In the genomic region with DNA sequence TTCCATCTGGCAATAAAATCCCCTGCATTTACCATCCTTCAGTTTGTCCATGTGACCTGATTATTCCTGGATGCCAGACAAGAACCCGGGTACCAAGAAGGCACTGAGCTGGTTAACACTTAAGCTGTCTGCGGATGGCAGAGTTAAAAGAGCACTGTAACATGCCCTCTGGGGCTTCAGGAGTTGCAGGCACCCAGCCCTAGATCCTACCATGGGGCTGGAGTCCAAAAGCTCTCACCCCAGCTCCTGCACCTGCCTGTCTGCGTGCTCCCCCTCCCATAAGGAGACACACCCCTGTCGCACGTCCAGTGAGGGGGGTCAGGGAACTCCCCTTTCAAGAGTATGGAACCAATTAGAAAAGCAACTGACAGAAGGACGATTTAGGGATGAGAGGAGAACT, we compare ENCODE assay signal across 15 cellular contexts. TPM values are rescaled to one million over a fixed set of nuclear protein-coding genes. Genes with fewer than 3 reads are reported as not detected.
DNase-seq lines count a peak whose midpoint lies in the region; ATAC-seq and TF ChIP-seq lines count a peak whose summit lies in the region.
"Had no signal": no experiment of that assay in that cellular context is flagged by ENCODE, and none has a peak within 500 bp of the region (broad histone marks: within the 10 kb centered on the region; RNA-seq: fewer than 3 reads in every experiment).

No MANE protein-coding gene starts in this region.

- peaks cover 0 to 13% (median 0%) of the 10 kb centered on the region in 7 donors for H3K27me3 ChIP-seq in spleen (replicated peaks in 1 of 7)
- H3K27me3 ChIP-seq: BLaER1 treated with 17β-estradiol and CSF1 and Interleukin-3, amounts not matched to agents 10 nM and 100 nM had no signal

- H3K27ac Mint-ChIP-seq in activated naive CD4-positive, alpha-beta T cell treated with anti-CD3 and anti-CD28 coated beads, Interleukin-2, amount 50 U/mL, for 24 hours, result peak overlapping the region; percentile 48
- H3K27ac Mint-ChIP-seq: B cell; CD8-positive, alpha-beta T cell had no signal

- no peaks in the 10 kb centered on the region for H3K4me1 ChIP-seq in spleen
- H3K4me1 ChIP-seq: BLaER1 treated with 17β-estradiol and CSF1 and Interleukin-3, amounts not matched to agents 10 nM and 100 nM had no signal

- no peak for TF ChIP-seq CTCF in spleen (IDR thresholded peaks at IDR 0.05 in 8 of 11, conservative IDR thresholded peaks at IDR 0.05 in 3 of 11)

- DNase-seq in NCI-H1105 treated with DMSO at 0.1 percent for 48 hours (lab: John Stamatoyannopoulos, UW), result peak; percentile 19
- no peak for DNase-seq in NCI-H1105 (lab: John Stamatoyannopoulos, UW)
- no peak for DNase-seq in activated naive CD4-positive, alpha-beta T cell (lab: John Stamatoyannopoulos, UW)
- peak; percentile 96 for DNase-seq in NCI-H524 treated with DMSO at 0.1 percent for 48 hours (lab: John Stamatoyannopoulos, UW)
- DNase-seq in spleen, result peak; percentile 51
- DNase-seq in NCI-H2196 (lab: John Stamatoyannopoulos, UW; ENCODE audit: unreplicated experiment), result no peak
- DNase-seq: 8988T; Calu3; CD8-positive, alpha-beta T cell had no signal

- no peak for ATAC-seq in HG03460 (IDR thresholded peaks at IDR 0.05; ENCODE audit: unreplicated experiment)
- ATAC-seq: CD8-positive, alpha-beta T cell had no signal

- no peaks in the 10 kb centered on the region for H3K4me1 Mint-ChIP-seq in activated naive CD4-positive, alpha-beta T cell treated with anti-CD3 and anti-CD28 coated beads, Interleukin-2, amount 50 U/mL, for 24 hours
- H3K4me1 Mint-ChIP-seq: B cell had no signal

- H3K36me3 Mint-ChIP-seq in activated naive CD4-positive, alpha-beta T cell treated with anti-CD3 and anti-CD28 coated beads, Interleukin-2, amount 50 U/mL, for 24 hours, result no peaks in the 10 kb centered on the region
- H3K36me3 Mint-ChIP-seq: CD8-positive, alpha-beta T cell had no signal

- H3K9me3 Mint-ChIP-seq in activated naive CD4-positive, alpha-beta T cell treated with anti-CD3 and anti-CD28 coated beads, Interleukin-2, amount 50 U/mL, for 24 hours, result no peaks in the 10 kb centered on the region
- H3K9me3 Mint-ChIP-seq: CD8-positive, alpha-beta T cell had no signal

- H3K36me3 ChIP-seq in spleen, result no peaks in the 10 kb centered on the region
- H3K36me3 ChIP-seq: BLaER1 treated with 17β-estradiol and CSF1 and Interleukin-3, amounts not matched to agents 10 nM and 100 nM; HAP-1 had no signal

- H3K27ac ChIP-seq in spleen, result no peak overlapping the region
- H3K27ac ChIP-seq: BLaER1 treated with 17β-estradiol and CSF1 and Interleukin-3, amounts not matched to agents 10 nM and 100 nM; HL-60 had no signal

- no peaks in the 10 kb centered on the region for H3K27me3 Mint-ChIP-seq in activated naive CD4-positive, alpha-beta T cell treated with anti-CD3 and anti-CD28 coated beads, Interleukin-2, amount 50 U/mL, for 24 hours

- H3K4me3 Mint-ChIP-seq in activated naive CD4-positive, alpha-beta T cell treated with anti-CD3 and anti-CD28 coated beads, Interleukin-2, amount 50 U/mL, for 24 hours, result no peak overlapping the region
- H3K4me3 Mint-ChIP-seq: B cell; CD8-positive, alpha-beta T cell had no signal

- no peak for TF ChIP-seq POLR2A in spleen (IDR thresholded peaks at IDR 0.05)

- WGBS in spleen, 5 donors, result 57 to 79% (median 69%) methylated on average over 6 of the region's 6 CpGs

- H3K9me3 ChIP-seq in spleen, result no peaks in the 10 kb centered on the region
- H3K9me3 ChIP-seq: BLaER1 treated with 17β-estradiol and CSF1 and Interleukin-3, amounts not matched to agents 10 nM and 100 nM; HAP-1 had no signal

- intact Hi-C loops in spleen (cut with DNase I; ENCODE audit: low total_unique reads), result no loop called here

- no peak overlapping the region for H3K4me3 ChIP-seq in spleen
- H3K4me3 ChIP-seq: BLaER1 treated with 17β-estradiol and CSF1 and Interleukin-3, amounts not matched to agents 10 nM and 100 nM; HAP-1 had no signal

RNA-seq across cellular contexts. Expression of gene FBXO34, which starts 14.6 kb away (rescaled TPM):
- 10 to 100 TPM; 23.8 to 46.0 (median 32.6) TPM for total RNA-seq in spleen
- 1 to 10 TPM; 5.8 to 9.4 (median 7.9) TPM for polyA plus RNA-seq in spleen

Comparison
In these comparisons a context has a peak if more than half of its experiments do, and no peak if none do; other contexts are left out.
1. DNase-seq: peak in NCI-H1105 treated with DMSO at 0.1 percent for 48 hours (single experiment), NCI-H524 treated with DMSO at 0.1 percent for 48 hours (single experiment) and spleen (single experiment); none in NCI-H1105 (single experiment), activated naive CD4-positive, alpha-beta T cell (0 of 4) and NCI-H2196 (single experiment).